8 cellular contexts compared by ENCODE assay signal in the genomic region with DNA sequence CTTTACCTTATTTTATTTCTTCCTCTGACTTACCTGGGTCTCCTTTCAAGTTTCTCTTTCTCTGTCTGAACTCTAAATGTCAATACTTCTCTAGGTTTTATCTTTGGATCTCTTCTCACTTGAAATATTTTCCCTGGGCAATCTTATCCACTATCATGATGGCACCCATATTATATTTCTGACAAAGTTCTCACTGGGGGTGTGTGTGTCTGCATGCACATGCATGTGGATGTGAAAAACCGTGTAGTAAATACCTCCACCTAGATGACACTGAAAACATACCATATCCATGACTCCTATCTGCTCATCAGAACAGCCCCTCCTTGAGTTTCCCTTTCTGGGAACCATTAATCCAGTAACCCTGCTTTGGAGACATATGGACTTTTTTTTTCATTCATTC. TPM values are rescaled to one million over a fixed set of nuclear protein-coding genes. Genes with fewer than 3 reads are reported as not detected.
"Had no signal": no experiment of that assay in that cellular context is flagged by ENCODE, and none has a peak within 500 bp of the region (broad histone marks: within the 10 kb centered on the region; RNA-seq: fewer than 3 reads in every experiment).

No MANE protein-coding gene starts in this region.

- H3K9ac ChIP-seq: GM23248 had no signal

- ATAC-seq: K562 had no signal

- H3K36me3 ChIP-seq: HAP-1 had no signal

- H3K9me3 ChIP-seq: HAP-1 had no signal

- H2AFZ ChIP-seq: GM23248 had no signal

- H3K27ac ChIP-seq: GM23248 had no signal

- H3K4me3 ChIP-seq: GM23248, HAP-1, K562 had no signal

- H3K4me1 ChIP-seq: HAP-1 had no signal

- DNase-seq: GM23248, GOT3, H7, IMR-90 had no signal

RNA-seq across cellular contexts. Expression of a gene that starts 30.9 kb away (rescaled TPM):
- total RNA-seq: GM23248, H4, HT-29, IMR-90, K562 had no signal
- polyA plus RNA-seq: GM23248, IMR-90, K562 had no signal
